12 cellular contexts compared by ENCODE assay signal in genomic region chr2:234694244-234695013, GRCh38.
A peak's percentile ranks its signal among the peaks of the same experiment; 100 is the strongest.
DNase-seq lines count a peak whose midpoint lies in the region; ATAC-seq and TF ChIP-seq lines count a peak whose summit lies in the region.
"Had no signal": no experiment of that assay in that cellular context is flagged by ENCODE, and none has a peak within 500 bp of the region (broad histone marks: within the 10 kb centered on the region; RNA-seq: fewer than 3 reads in every experiment).

No MANE protein-coding gene starts in this region.

- intact Hi-C loops in activated CD8-positive, alpha-beta T cell treated with anti-CD3 and anti-CD28 coated beads for 36 hours (cut with micrococcal nuclease): no loop called here

- peaks cover 23% of the 10 kb centered on the region for H3K27me3 Mint-ChIP-seq in activated CD8-positive, alpha-beta T cell treated with anti-CD3 and anti-CD28 coated beads for 36 hours
- peaks cover 6% of the 10 kb centered on the region for H3K27me3 Mint-ChIP-seq in activated CD8-positive, alpha-beta T cell treated with anti-CD3 and anti-CD28 coated beads, Interleukin-2, amount 10 ng/mL, durations not matched to agents 7 days and 5 days (ENCODE audit: low read depth)
- peaks cover 30% of the 10 kb centered on the region for H3K27me3 Mint-ChIP-seq in stimulated activated naive CD8-positive, alpha-beta T cell treated with anti-CD3 and anti-CD28 coated beads, Interleukin-15, Interleukin-2, amounts not matched to agents 100 ng/mL and 50 ng/mL, for 24 hours

- H3K4me3 Mint-ChIP-seq in activated CD8-positive, alpha-beta T cell treated with anti-CD3 and anti-CD28 coated beads for 36 hours: no peak overlapping the region
- H3K4me3 Mint-ChIP-seq in activated CD8-positive, alpha-beta T cell treated with anti-CD3 and anti-CD28 coated beads, Interleukin-2, amount 10 ng/mL, durations not matched to agents 7 days and 5 days: no peak overlapping the region
- no peak overlapping the region for H3K4me3 Mint-ChIP-seq in stimulated activated naive CD8-positive, alpha-beta T cell treated with anti-CD3 and anti-CD28 coated beads, Interleukin-15, Interleukin-2, amounts not matched to agents 100 ng/mL and 50 ng/mL, for 24 hours
- H3K4me3 Mint-ChIP-seq: activated CD4-positive, alpha-beta memory T cell treated with anti-CD3 and anti-CD28 coated beads for 36 hours; T-helper 1 cell treated with Interleukin-12 subunit alpha and Interleukin-12 subunit beta and Interleukin-4 antibody, amounts not matched to agents 30 μg/mL and 1 μg/mL, for 36 hours had no signal

- peaks cover 9% of the 10 kb centered on the region for H3K4me1 Mint-ChIP-seq in activated CD8-positive, alpha-beta T cell treated with anti-CD3 and anti-CD28 coated beads for 36 hours (ENCODE audit: low read depth)
- peaks cover 5% of the 10 kb centered on the region for H3K4me1 Mint-ChIP-seq in activated CD8-positive, alpha-beta T cell treated with anti-CD3 and anti-CD28 coated beads, Interleukin-2, amount 10 ng/mL, durations not matched to agents 7 days and 5 days (ENCODE audit: low read depth)
- H3K4me1 Mint-ChIP-seq in stimulated activated naive CD8-positive, alpha-beta T cell treated with anti-CD3 and anti-CD28 coated beads, Interleukin-15, Interleukin-2, amounts not matched to agents 100 ng/mL and 50 ng/mL, for 24 hours (ENCODE audit: low read depth): peaks cover 9% of the 10 kb centered on the region

- peak; percentile 37 for ATAC-seq in activated CD8-positive, alpha-beta T cell treated with anti-CD3 and anti-CD28 coated beads for 36 hours
- ATAC-seq in activated CD8-positive, alpha-beta T cell treated with anti-CD3 and anti-CD28 coated beads, Interleukin-2, amount 10 ng/mL, durations not matched to agents 7 days and 5 days: no peak
- no peak for ATAC-seq in HG03442 (IDR thresholded peaks at IDR 0.05; ENCODE audit: unreplicated experiment)
- ATAC-seq: gastrocnemius medialis had no signal

- POLR2A ChIA-PET in activated CD8-positive, alpha-beta T cell treated with anti-CD3 and anti-CD28 coated beads for 36 hours (lab: Charles Lee): no interaction called here
- POLR2A ChIA-PET in activated CD8-positive, alpha-beta T cell treated with anti-CD3 and anti-CD28 coated beads, Interleukin-2, amount 10 ng/mL, durations not matched to agents 7 days and 5 days (lab: Charles Lee): no interaction called here

- peaks cover 17% of the 10 kb centered on the region for H3K9me3 Mint-ChIP-seq in activated CD8-positive, alpha-beta T cell treated with anti-CD3 and anti-CD28 coated beads for 36 hours
- peaks cover 14% of the 10 kb centered on the region for H3K9me3 Mint-ChIP-seq in activated CD8-positive, alpha-beta T cell treated with anti-CD3 and anti-CD28 coated beads, Interleukin-2, amount 10 ng/mL, durations not matched to agents 7 days and 5 days (ENCODE audit: insufficient read depth)
- peaks cover 18% of the 10 kb centered on the region for H3K9me3 Mint-ChIP-seq in stimulated activated naive CD8-positive, alpha-beta T cell treated with anti-CD3 and anti-CD28 coated beads, Interleukin-15, Interleukin-2, amounts not matched to agents 100 ng/mL and 50 ng/mL, for 24 hours

- CTCF ChIA-PET in activated CD8-positive, alpha-beta T cell treated with anti-CD3 and anti-CD28 coated beads for 36 hours (lab: Charles Lee): no interaction called here
- CTCF ChIA-PET in activated CD8-positive, alpha-beta T cell treated with anti-CD3 and anti-CD28 coated beads, Interleukin-2, amount 10 ng/mL, durations not matched to agents 7 days and 5 days (lab: Charles Lee): no interaction called here

- TF ChIP-seq CTCF in activated CD8-positive, alpha-beta T cell treated with anti-CD3 and anti-CD28 coated beads for 36 hours (IDR thresholded peaks at IDR 0.05): no peak

- DNase-seq in activated CD8-positive, alpha-beta T cell treated with anti-CD3 and anti-CD28 coated beads for 36 hours: peak; percentile 12
- DNase-seq in activated CD8-positive, alpha-beta T cell treated with anti-CD3 and anti-CD28 coated beads, Interleukin-2, amount 10 ng/mL, durations not matched to agents 7 days and 5 days: no peak
- peak; percentile 94 for DNase-seq in amniotic epithelial cell (ENCODE audit: low read depth)
- peak; percentile 89 for DNase-seq in iris pigment epithelial cell (ENCODE audit: low read depth)
- no peak for DNase-seq in GM19238 (ENCODE audit: insufficient read length, low spot score)
- DNase-seq in HK-2 (ENCODE audit: unreplicated experiment): no peak
- DNase-seq: activated CD4-positive, alpha-beta memory T cell treated with anti-CD3 and anti-CD28 coated beads for 36 hours; gastrocnemius medialis; NCI-H82 had no signal

- peaks cover 2% of the 10 kb centered on the region for H3K36me3 Mint-ChIP-seq in activated CD8-positive, alpha-beta T cell treated with anti-CD3 and anti-CD28 coated beads for 36 hours (ENCODE audit: low read depth)
- no peaks in the 10 kb centered on the region for H3K36me3 Mint-ChIP-seq in activated CD8-positive, alpha-beta T cell treated with anti-CD3 and anti-CD28 coated beads, Interleukin-2, amount 10 ng/mL, durations not matched to agents 7 days and 5 days (ENCODE audit: low read depth)
- no peaks in the 10 kb centered on the region for H3K36me3 Mint-ChIP-seq in stimulated activated naive CD8-positive, alpha-beta T cell treated with anti-CD3 and anti-CD28 coated beads, Interleukin-15, Interleukin-2, amounts not matched to agents 100 ng/mL and 50 ng/mL, for 24 hours (ENCODE audit: low read depth)

- H3K27ac Mint-ChIP-seq in activated CD8-positive, alpha-beta T cell treated with anti-CD3 and anti-CD28 coated beads for 36 hours: no peak overlapping the region
- H3K27ac Mint-ChIP-seq in activated CD8-positive, alpha-beta T cell treated with anti-CD3 and anti-CD28 coated beads, Interleukin-2, amount 10 ng/mL, durations not matched to agents 7 days and 5 days: no peak overlapping the region
- H3K27ac Mint-ChIP-seq in stimulated activated naive CD8-positive, alpha-beta T cell treated with anti-CD3 and anti-CD28 coated beads, Interleukin-15, Interleukin-2, amounts not matched to agents 100 ng/mL and 50 ng/mL, for 24 hours: peak overlapping the region; percentile 73
- H3K27ac Mint-ChIP-seq: activated CD4-positive, alpha-beta memory T cell treated with anti-CD3 and anti-CD28 coated beads for 36 hours; T-helper 1 cell treated with Interleukin-12 subunit alpha and Interleukin-12 subunit beta and Interleukin-4 antibody, amounts not matched to agents 30 μg/mL and 1 μg/mL, for 36 hours had no signal

Comparison
In these comparisons a context has a peak if more than half of its experiments do, and no peak if none do; other contexts are left out.
1. DNase-seq: peak in activated CD8-positive, alpha-beta T cell treated with anti-CD3 and anti-CD28 coated beads for 36 hours (single experiment), amniotic epithelial cell (single experiment) and iris pigment epithelial cell (single experiment); none in activated CD8-positive, alpha-beta T cell treated with anti-CD3 and anti-CD28 coated beads, Interleukin-2, amount 10 ng/mL, durations not matched to agents 7 days and 5 days (single experiment), GM19238 (single experiment) and HK-2 (single experiment).